34 cellular contexts compared by ENCODE assay signal in genomic region chr6:161956082-161956481, GRCh38.
"Had no signal": no experiment of that assay in that cellular context is flagged by ENCODE, and none has a peak within 500 bp of the region (broad histone marks: within the 10 kb centered on the region; RNA-seq: fewer than 3 reads in every experiment).

No MANE protein-coding gene starts in this region.

- H3K4me1 ChIP-seq: breast epithelium had no signal

- H3K4me3 ChIP-seq: adrenal gland, body of pancreas, breast epithelium had no signal

- H3K4me1 Mint-ChIP-seq: activated CD4-positive, alpha-beta T cell treated with anti-CD3 and anti-CD28 coated beads for 36 hours; activated CD4-positive, alpha-beta T cell treated with anti-CD3 and anti-CD28 coated beads, Interleukin-2, amount 10 ng/mL, durations not matched to agents 7 days and 5 days; activated naive CD8-positive, alpha-beta T cell treated with anti-CD3 and anti-CD28 coated beads for 36 hours; activated T-helper 17 cell treated with anti-CD3 and anti-CD28 coated beads, Interleukin-2, amount 50 U/mL, for 72 hours; T-cell; T-helper 17 cell had no signal

- H3K27ac ChIP-seq: adrenal gland, brain microvascular endothelial cell, breast epithelium, VCaP had no signal

- H3K27me3 ChIP-seq: adrenal gland, body of pancreas, brain microvascular endothelial cell, breast epithelium had no signal

- FAIRE-seq: astrocyte, TTC549 had no signal

- H3K36me3 Mint-ChIP-seq: activated naive CD4-positive, alpha-beta T cell treated with anti-CD3 and anti-CD28 coated beads, Interleukin-2, amount 50 U/mL, for 72 hours; activated naive CD8-positive, alpha-beta T cell treated with anti-CD3 and anti-CD28 coated beads for 36 hours; T-cell had no signal

- H3K27ac Mint-ChIP-seq: activated CD4-positive, alpha-beta T cell treated with anti-CD3 and anti-CD28 coated beads for 36 hours; activated CD4-positive, alpha-beta T cell treated with anti-CD3 and anti-CD28 coated beads, Interleukin-2, amount 10 ng/mL, durations not matched to agents 7 days and 5 days; activated CD8-positive, alpha-beta T cell treated with anti-CD3 and anti-CD28 coated beads for 36 hours; activated naive CD4-positive, alpha-beta T cell treated with anti-CD3 and anti-CD28 coated beads for 36 hours; activated naive CD4-positive, alpha-beta T cell treated with anti-CD3 and anti-CD28 coated beads, Interleukin-2, amount 50 U/mL, for 72 hours; activated naive CD8-positive, alpha-beta T cell treated with anti-CD3 and anti-CD28 coated beads for 36 hours; activated T-cell treated with anti-CD3 and anti-CD28 coated beads, Interleukin-2, amount 50 U/mL, for 72 hours; activated T-helper 1 cell treated with anti-CD3 and anti-CD28 coated beads, Interleukin-12 subunit alpha, Interleukin-12 subunit beta, Interleukin-2, Interleukin-4 antibody, amounts not matched to agents 30 ng/mL and 10 ng/mL and 1 ng/mL, durations not matched to agents 14 hours and 24 hours and 36 hours; activated T-helper 17 cell treated with anti-CD3 and anti-CD28 coated beads, Interleukin-2, amount 50 U/mL, for 72 hours; T-cell; T-helper 17 cell had no signal

- H3K9me3 Mint-ChIP-seq: activated CD8-positive, alpha-beta T cell treated with anti-CD3 and anti-CD28 coated beads for 36 hours; activated naive CD4-positive, alpha-beta T cell treated with anti-CD3 and anti-CD28 coated beads, Interleukin-2, amount 50 U/mL, for 72 hours; activated T-cell treated with anti-CD3 and anti-CD28 coated beads, Interleukin-2, amount 50 U/mL, for 4 hours; activated T-cell treated with anti-CD3 and anti-CD28 coated beads, Interleukin-2, amount 50 U/mL, for 72 hours; activated T-helper 1 cell treated with anti-CD3 and anti-CD28 coated beads, Interleukin-12 subunit alpha, Interleukin-12 subunit beta, Interleukin-2, Interleukin-4 antibody, amounts not matched to agents 30 ng/mL and 10 ng/mL and 1 ng/mL, durations not matched to agents 14 hours and 24 hours and 36 hours; activated T-helper 17 cell treated with anti-CD3 and anti-CD28 coated beads, Interleukin-2, amount 50 U/mL, for 72 hours; T-cell had no signal

- H3K9me3 ChIP-seq: adrenal gland, body of pancreas, breast epithelium had no signal

- H3K36me3 ChIP-seq: adrenal gland, brain microvascular endothelial cell, breast epithelium had no signal

- DNase-seq: activated CD4-positive, alpha-beta T cell treated with anti-CD3 and anti-CD28 coated beads for 1 hour; activated CD4-positive, alpha-beta T cell treated with anti-CD3 and anti-CD28 coated beads for 36 hours; activated CD4-positive, alpha-beta T cell treated with anti-CD3 and anti-CD28 coated beads for 48 hours; activated CD4-positive, alpha-beta T cell treated with anti-CD3 and anti-CD28 coated beads, Interleukin-2, amount 10 ng/mL, durations not matched to agents 7 days and 5 days; activated CD4-positive, alpha-beta T cell treated with anti-CD3 and anti-CD28 coated beads, Interleukin-2, amount 50 U/mL, for 48 hours; activated CD4-positive, CD25-positive, alpha-beta regulatory T cell; activated CD8-positive, alpha-beta memory T cell treated with anti-CD3 and anti-CD28 coated beads, Interleukin-2, amount 50 U/mL, for 4 hours; activated CD8-positive, alpha-beta T cell treated with anti-CD3 and anti-CD28 coated beads for 36 hours; activated effector memory CD4-positive, alpha-beta T cell treated with anti-CD3 and anti-CD28 coated beads, Interleukin-2, amount 50 U/mL, for 16 hours; activated gamma-delta T cell treated with Interleukin-2 at 50 U/mL for 16 hours; activated naive CD4-positive, alpha-beta T cell; activated naive CD4-positive, alpha-beta T cell treated with anti-CD3 and anti-CD28 coated beads for 36 hours; activated naive CD4-positive, alpha-beta T cell treated with anti-CD3 and anti-CD28 coated beads, Interleukin-2, amount 50 U/mL, for 16 hours; activated naive CD8-positive, alpha-beta T cell treated with anti-CD3 and anti-CD28 coated beads for 36 hours; activated T-cell treated with anti-CD3 and anti-CD28 coated beads for 4 hours; activated T-cell treated with anti-CD3 and anti-CD28 coated beads, Interleukin-2, amount 50 U/mL, for 1 hour; activated T-cell treated with anti-CD3 and anti-CD28 coated beads, Interleukin-2, amount 50 U/mL, for 4 hours; activated T-cell treated with anti-CD3 and anti-CD28 coated beads, Interleukin-2, amount 50 U/mL, for 72 hours; amniotic stem cell; aorta; body of pancreas; brain microvascular endothelial cell; central memory CD4-positive, alpha-beta T cell; T-cell; T-helper 17 cell had no signal

- ATAC-seq: activated CD4-positive, alpha-beta T cell treated with anti-CD3 and anti-CD28 coated beads for 36 hours; activated CD4-positive, CD25-positive, alpha-beta regulatory T cell treated with anti-CD3 and anti-CD28 coated beads, Interleukin-2, amount 50 U/mL, for 24 hours; activated CD8-positive, alpha-beta T cell treated with anti-CD3 and anti-CD28 coated beads for 36 hours; activated naive CD4-positive, alpha-beta T cell treated with anti-CD3 and anti-CD28 coated beads, Interleukin-2, amount 50 U/mL, for 72 hours; activated T-cell treated with anti-CD3 and anti-CD28 coated beads, Interleukin-2, amount 50 U/mL, for 4 hours; activated T-cell treated with anti-CD3 and anti-CD28 coated beads, Interleukin-2, amount 50 U/mL, for 72 hours; activated T-helper 17 cell treated with anti-CD3 and anti-CD28 coated beads, Interleukin-2, amount 50 U/mL, for 72 hours; body of pancreas; T-cell; T-helper 17 cell had no signal

- H3K4me3 Mint-ChIP-seq: activated CD4-positive, alpha-beta T cell treated with anti-CD3 and anti-CD28 coated beads for 36 hours; activated CD4-positive, alpha-beta T cell treated with anti-CD3 and anti-CD28 coated beads, Interleukin-2, amount 10 ng/mL, durations not matched to agents 7 days and 5 days; activated CD8-positive, alpha-beta T cell treated with anti-CD3 and anti-CD28 coated beads for 36 hours; activated naive CD4-positive, alpha-beta T cell treated with anti-CD3 and anti-CD28 coated beads for 36 hours; activated naive CD8-positive, alpha-beta T cell treated with anti-CD3 and anti-CD28 coated beads for 36 hours; activated T-cell treated with anti-CD3 and anti-CD28 coated beads, Interleukin-2, amount 50 U/mL, for 4 hours; activated T-cell treated with anti-CD3 and anti-CD28 coated beads, Interleukin-2, amount 50 U/mL, for 72 hours; activated T-helper 1 cell treated with anti-CD3 and anti-CD28 coated beads, Interleukin-12 subunit alpha, Interleukin-12 subunit beta, Interleukin-2, Interleukin-4 antibody, amounts not matched to agents 30 ng/mL and 10 ng/mL and 1 ng/mL, durations not matched to agents 14 hours and 24 hours and 36 hours; activated T-helper 17 cell treated with anti-CD3 and anti-CD28 coated beads, Interleukin-2, amount 50 U/mL, for 72 hours; T-cell; T-helper 17 cell had no signal

- H3K27me3 Mint-ChIP-seq: activated CD4-positive, alpha-beta T cell treated with anti-CD3 and anti-CD28 coated beads for 36 hours; activated CD4-positive, alpha-beta T cell treated with anti-CD3 and anti-CD28 coated beads, Interleukin-2, amount 10 ng/mL, durations not matched to agents 7 days and 5 days; activated CD8-positive, alpha-beta T cell treated with anti-CD3 and anti-CD28 coated beads for 36 hours; activated naive CD8-positive, alpha-beta T cell treated with anti-CD3 and anti-CD28 coated beads for 36 hours; activated T-helper 17 cell treated with anti-CD3 and anti-CD28 coated beads, Interleukin-2, amount 50 U/mL, for 72 hours; T-helper 17 cell had no signal
